Comparison of ENCODE assay signal across 8 cellular contexts in genomic region chr16:1705324-1705687, GRCh38. TPM values are rescaled to one million over a fixed set of nuclear protein-coding genes. Genes with fewer than 3 reads are reported as not detected.
A peak's percentile ranks its signal among the peaks of the same experiment; 100 is the strongest.
DNase-seq lines count a peak whose midpoint lies in the region; ATAC-seq and TF ChIP-seq lines count a peak whose summit lies in the region.
"Not testable (repeated sequence)": the region's sequence is repeated elsewhere in the genome, so short reads cannot be mapped to it uniquely, and the experiment has no call there.

No MANE protein-coding gene starts in this region.

- H3K4me1 Mint-ChIP-seq in activated CD8-positive, alpha-beta T cell treated with anti-CD3 and anti-CD28 coated beads for 36 hours (ENCODE audit: low read depth) = peaks cover 35% of the 10 kb centered on the region
- H3K4me1 Mint-ChIP-seq in dendritic cell treated with granulocyte-macrophage colony-stimulating factor and Interleukin-4, amounts not matched to agents 40 ng/mL and 50 ng/mL, for 4 days (ENCODE audit: low read depth) = peaks cover 49% of the 10 kb centered on the region

- not testable (repeated sequence) for H3K4me1 ChIP-seq in iPS-18a (ENCODE audit: control insufficient read depth, low read depth, low read length)
- H3K4me1 ChIP-seq in neutrophil (ENCODE audit: control insufficient read depth in 1 of 2, insufficient read depth in 1 of 2, low read depth in 1 of 2, low read length in 1 of 2) (peaks cover 23 to 31% of the 10 kb centered on the region in 2 experiments), testis (peaks cover 23% of the 10 kb centered on the region)

- WGBS in testis, 2 donors = 1% methylated on average over 16 of the region's 16 CpGs

- CTCF ChIA-PET in activated CD8-positive, alpha-beta T cell treated with anti-CD3 and anti-CD28 coated beads for 36 hours (lab: Charles Lee) = interaction anchor here (0.6 to 2.2 kb wide), 28 partner anchors 8 to 492 kb away, joined by 3 to 20 read pairs (median 6); partner anchors contain the start of genes EME2, FAHD1, JPT2 and MRPS34

- not testable (repeated sequence) for H3K27me3 Mint-ChIP-seq in activated CD8-positive, alpha-beta T cell treated with anti-CD3 and anti-CD28 coated beads for 36 hours; dendritic cell treated with granulocyte-macrophage colony-stimulating factor and Interleukin-4, amounts not matched to agents 40 ng/mL and 50 ng/mL, for 4 days

- peak overlapping the region; percentile 98 for H3K27ac Mint-ChIP-seq in activated CD8-positive, alpha-beta T cell treated with anti-CD3 and anti-CD28 coated beads for 36 hours
- peak overlapping the region; percentile 98 for H3K27ac Mint-ChIP-seq in dendritic cell treated with granulocyte-macrophage colony-stimulating factor and Interleukin-4, amounts not matched to agents 40 ng/mL and 50 ng/mL, for 4 days

- intact Hi-C loops in activated CD8-positive, alpha-beta T cell treated with anti-CD3 and anti-CD28 coated beads for 36 hours (cut with micrococcal nuclease); testis (cut with DNase I; ENCODE audit: low total_unique reads): not testable (repeated sequence)
- intact Hi-C loops in dendritic cell treated with granulocyte-macrophage colony-stimulating factor and Interleukin-4, amounts not matched to agents 40 ng/mL and 50 ng/mL, for 4 days (cut with micrococcal nuclease) = loop anchor here (5.0 kb wide), 1 partner anchor 67 kb away; the partner anchor contains the start of genes EME2, MRPS34 and NME3

- not testable (repeated sequence) for H3K9me3 Mint-ChIP-seq in activated CD8-positive, alpha-beta T cell treated with anti-CD3 and anti-CD28 coated beads for 36 hours; dendritic cell treated with granulocyte-macrophage colony-stimulating factor and Interleukin-4, amounts not matched to agents 40 ng/mL and 50 ng/mL, for 4 days

- peak overlapping the region; percentile 84 for H3K9ac ChIP-seq in iPS-18a (ENCODE audit: low read length)

- H3K27ac ChIP-seq in iPS-18a (ENCODE audit: low read length) = peak overlapping the region; percentile 66
- H3K27ac ChIP-seq in neutrophil = peak overlapping the region; percentile 95
- H3K27ac ChIP-seq in testis = peak overlapping the region; percentile 83 to 88

- H3K36me3 ChIP-seq in iPS-18a (ENCODE audit: control insufficient read depth, low read depth, low read length) = peaks cover 23% of the 10 kb centered on the region
- not testable (repeated sequence) for H3K36me3 ChIP-seq in neutrophil; testis (ENCODE audit: low read depth, missing control alignments)

- DNase-seq in DMS 273 (lab: John Stamatoyannopoulos, UW; ENCODE audit: unreplicated experiment) (peak; percentile 70), NCI-H345 (lab: John Stamatoyannopoulos, UW) (peak; percentile 61)
- peak; percentile 54 for DNase-seq in activated CD8-positive, alpha-beta T cell treated with anti-CD3 and anti-CD28 coated beads for 36 hours
- not testable (repeated sequence) for DNase-seq in testis

- not testable (repeated sequence) for TF ChIP-seq CTCF in activated CD8-positive, alpha-beta T cell treated with anti-CD3 and anti-CD28 coated beads for 36 hours (IDR thresholded peaks at IDR 0.05); neutrophil (IDR thresholded peaks at IDR 0.05); testis (IDR thresholded peaks at IDR 0.05)

- H3K36me3 Mint-ChIP-seq in activated CD8-positive, alpha-beta T cell treated with anti-CD3 and anti-CD28 coated beads for 36 hours (ENCODE audit: low read depth) = peaks cover 14% of the 10 kb centered on the region
- peaks cover 57% of the 10 kb centered on the region for H3K36me3 Mint-ChIP-seq in dendritic cell treated with granulocyte-macrophage colony-stimulating factor and Interleukin-4, amounts not matched to agents 40 ng/mL and 50 ng/mL, for 4 days (ENCODE audit: low read depth)

- peak overlapping the region; percentile 96 for H3K4me3 Mint-ChIP-seq in activated CD8-positive, alpha-beta T cell treated with anti-CD3 and anti-CD28 coated beads for 36 hours
- peak overlapping the region; percentile 95 for H3K4me3 Mint-ChIP-seq in dendritic cell treated with granulocyte-macrophage colony-stimulating factor and Interleukin-4, amounts not matched to agents 40 ng/mL and 50 ng/mL, for 4 days

- not testable (repeated sequence) for H3K9me3 ChIP-seq in iPS-18a (ENCODE audit: control insufficient read depth, low read depth, low read length); neutrophil; testis

- not testable (repeated sequence) for TF ChIP-seq POLR2A in testis (IDR thresholded peaks at IDR 0.05)

- peak; percentile 9 for ATAC-seq in HG02798 (IDR thresholded peaks at IDR 0.05; ENCODE audit: poor library complexity, unreplicated experiment)
- peak; percentile 11 for ATAC-seq in activated CD8-positive, alpha-beta T cell treated with anti-CD3 and anti-CD28 coated beads for 36 hours

- H3K4me3 ChIP-seq in iPS-18a (ENCODE audit: low read length) (peak overlapping the region; percentile 91), neutrophil (ENCODE audit: low read depth in 1 of 2, low read length in 1 of 2) (peak overlapping the region; percentile 95 to 97), testis (peak overlapping the region; percentile 88 to 94)

- POLR2A ChIA-PET in activated CD8-positive, alpha-beta T cell treated with anti-CD3 and anti-CD28 coated beads for 36 hours (lab: Charles Lee) = interaction anchor here (0.6 to 2.7 kb wide), 11 partner anchors 8 to 1216 kb away, joined by 3 to 14 read pairs (median 5); partner anchors contain the start of genes EME2, JPT2, MRPS34 and NME3

- H3K27me3 ChIP-seq in iPS-18a (ENCODE audit: control insufficient read depth, insufficient read depth, low read length); neutrophil; testis: not testable (repeated sequence)

RNA-seq across cellular contexts. Expression of gene MAPK8IP3, which starts 0.7 kb away (rescaled TPM):
- 10 to 100 TPM; 58.4 to 65.1 TPM for total RNA-seq in activated CD8-positive, alpha-beta T cell treated with anti-CD3 and anti-CD28 coated beads for 36 hours
- 100 to 1,000 TPM; 128 to 154 TPM for total RNA-seq in testis
- 52.7 TPM for polyA plus RNA-seq in testis (ENCODE audit: insufficient read depth, low read depth, low replicate concordance)

RNA-seq across cellular contexts. Expression of gene JPT2, which starts 27.2 kb away (rescaled TPM):
- total RNA-seq in activated CD8-positive, alpha-beta T cell treated with anti-CD3 and anti-CD28 coated beads for 36 hours = 10 to 100 TPM; 61.5 to 62.2 TPM
- 10 to 100 TPM; 25.8 to 27.9 TPM for total RNA-seq in testis
- 45.2 TPM for polyA plus RNA-seq in testis (ENCODE audit: insufficient read depth, low read depth, low replicate concordance)
